8 cellular contexts compared by ENCODE assay signal in genomic region chr11:507727-508515, GRCh38. TPM values are rescaled to one million over a fixed set of nuclear protein-coding genes. Genes with fewer than 3 reads are reported as not detected.
DNase-seq lines count a peak whose midpoint lies in the region; ATAC-seq and TF ChIP-seq lines count a peak whose summit lies in the region.

No MANE protein-coding gene starts in this region.

- peaks cover 32% of the 10 kb centered on the region for H3K79me2 ChIP-seq in Karpas-422 (ENCODE audit: low read length)

- H3K4me1 ChIP-seq in Karpas-422 (ENCODE audit: low read length) = peaks cover 27% of the 10 kb centered on the region

- peaks cover 0 to 32% (median 26%) of the 10 kb centered on the region in 3 donors for H3K4me1 Mint-ChIP-seq in naive B cell

- peak overlapping the region in 3 of 6 donors; percentile 62 to 89 (median 75) for H3K27ac Mint-ChIP-seq in naive B cell

- no peaks in the 10 kb centered on the region for H3K36me3 ChIP-seq in Karpas-422 (ENCODE audit: insufficient read depth, low read length)

- ATAC-seq in naive B cell (ENCODE audit: low read depth in 2 of 2) (no peak), HG03432 (IDR thresholded peaks at IDR 0.05; ENCODE audit: unreplicated experiment) (no peak), HG02610 (IDR thresholded peaks at IDR 0.05; ENCODE audit: unreplicated experiment) (no peak)

- peak overlapping the region; percentile 26 for H3K4me2 ChIP-seq in Karpas-422 (ENCODE audit: low read depth, low read length, poor library complexity, severe bottlenecking)

- no peaks in the 10 kb centered on the region for H3K27me3 ChIP-seq in Karpas-422 (ENCODE audit: low read length)

- no peak overlapping the region for H3K9ac ChIP-seq in Karpas-422 (ENCODE audit: low read length)

- no peaks in the 10 kb centered on the region for H4K20me1 ChIP-seq in Karpas-422 (ENCODE audit: insufficient read depth, low read depth, low read length)

- DNase-seq in AG09309 (ENCODE audit: low read depth) (no peak), Karpas-422 (no peak), coronary artery (ENCODE audit: low spot score) (no peak), naive B cell (no peak), AML-193 (lab: John Stamatoyannopoulos, UW) (no peak), T1000 (lab: John Stamatoyannopoulos, UW) (no peak)

- H3K9me2 ChIP-seq in Karpas-422 (replicated peaks; ENCODE audit: insufficient read depth, low read length) = no peaks in the 10 kb centered on the region

- H3K4me3 Mint-ChIP-seq in naive B cell = peak overlapping the region; percentile 57 to 98 (median 78)

- peaks cover 0 to 4% of the 10 kb centered on the region in 2 donors for H3K36me3 Mint-ChIP-seq in naive B cell

- H3K27ac ChIP-seq in Karpas-422 (ENCODE audit: low read length) = no peak overlapping the region
- H3K27ac ChIP-seq in coronary artery = peak overlapping the region; percentile 99 to 100

- no peaks in the 10 kb centered on the region for H3K9me3 ChIP-seq in Karpas-422 (ENCODE audit: low read length)

- no peak overlapping the region for H2AFZ ChIP-seq in Karpas-422 (ENCODE audit: low read length)

- TF ChIP-seq CTCF in AG09309 (IDR thresholded peaks at IDR 0.05; ENCODE audit: control insufficient read depth, insufficient read depth, low read depth, low read length, missing control alignments) (no peak), coronary artery (IDR thresholded peaks at IDR 0.05) (no peak)

- H3K27me3 Mint-ChIP-seq in naive B cell = peaks cover 0 to 7% (median 0%) of the 10 kb centered on the region in 3 donors

- H3K9me3 Mint-ChIP-seq in naive B cell = no peaks in the 10 kb centered on the region

- H3K4me3 ChIP-seq in AG09309 (ENCODE audit: control insufficient read depth, low read depth, low read length) (peak overlapping the region; percentile 51), Karpas-422 (ENCODE audit: low read length) (peak overlapping the region; percentile 38; the same call in 1 of the 2 replicates), coronary artery (peak overlapping the region; percentile 97)

RNA-seq across cellular contexts. Expression of gene RNH1, which starts 0.9 kb away (rescaled TPM):
- 59.4 and 107 TPM in 2 replicates for total RNA-seq in Karpas-422 (2014; rRNA removed; shearing (Covaris generic); ENCODE audit: low replicate concordance)
- polyA plus RNA-seq in naive B cell (ENCODE audit: low read depth in 6 of 6) = 100 to 1,000 TPM in 4 of 6 donors, 10 to 100 TPM in 2; 73.2 to 132 (median 114) TPM

RNA-seq across cellular contexts. Expression of gene HRAS, which starts 27.5 kb away (rescaled TPM):
- 8.5 and 53.1 TPM in 2 replicates for total RNA-seq in Karpas-422 (2014; rRNA removed; shearing (Covaris generic); ENCODE audit: low replicate concordance)
- 10 to 100 TPM; 11.2 to 25.1 (median 13.8) TPM for polyA plus RNA-seq in naive B cell (ENCODE audit: low read depth in 6 of 6)

RNA-seq across cellular contexts. Expression of gene LRRC56, which starts 29.4 kb away (rescaled TPM):
- 0.37 and 4.6 TPM in 2 replicates for total RNA-seq in Karpas-422 (2014; rRNA removed; shearing (Covaris generic); ENCODE audit: low replicate concordance)
- polyA plus RNA-seq in naive B cell (ENCODE audit: low read depth in 6 of 6) = 1 to 10 TPM in 2 of 6 donors, under 1 TPM in 3, not detected in 1; 0.66 to 1.6 (median 0.92) TPM

RNA-seq across cellular contexts. Expression of gene LMNTD2, which starts 52.6 kb away (rescaled TPM):
- total RNA-seq in Karpas-422 (2014; rRNA removed; shearing (Covaris generic); ENCODE audit: low replicate concordance) = 6.2 and 14.3 TPM in 2 replicates
- 1 to 10 TPM; 2.1 to 4.8 (median 2.9) TPM for polyA plus RNA-seq in naive B cell (ENCODE audit: low read depth in 6 of 6)

RNA-seq across cellular contexts. Expression of gene RASSF7, which starts 52.8 kb away (rescaled TPM):
- 13.8 and 29.1 TPM in 2 replicates for total RNA-seq in Karpas-422 (2014; rRNA removed; shearing (Covaris generic); ENCODE audit: low replicate concordance)
- polyA plus RNA-seq in naive B cell (ENCODE audit: low read depth in 6 of 6) = 10 to 100 TPM; 17.3 to 31.5 (median 23.5) TPM

Comparison
In these comparisons a context has a peak if more than half of its experiments do, and no peak if none do; other contexts are left out.
1. H3K4me3 ChIP-seq: peak in every context shown above with its lines; median percentile 97 in coronary artery; 51 in AG09309; 38 in Karpas-422.